ENCODE assay signal across 28 cellular contexts in genomic region chr3:195365371-195365770, GRCh38.
"Had no signal": no experiment of that assay in that cellular context is flagged by ENCODE, and none has a peak within 500 bp of the region (broad histone marks: within the 10 kb centered on the region; RNA-seq: fewer than 3 reads in every experiment).

No MANE protein-coding gene starts in this region.

- H3K4me1 Mint-ChIP-seq: nephron, neural progenitor cell had no signal

- H3K4me3 Mint-ChIP-seq: natural killer cell; nephron; neural progenitor cell; stimulated activated effector memory CD8-positive, alpha-beta T cell treated with anti-CD3 and anti-CD28 coated beads, Interleukin-12 subunit alpha, Interleukin-12 subunit beta, amount 100 ng/mL, for 72 hours; stimulated activated naive B cell treated with anti-CD40 and anti-IgM and Interleukin-4, amounts not matched to agents 10 μg/mL and 1 μg/mL and 100 μg/mL, for 72 hours; stimulated activated naive CD8-positive, alpha-beta T cell treated with anti-CD3 and anti-CD28 coated beads, Interleukin-15, Interleukin-2, amounts not matched to agents 100 ng/mL and 50 ng/mL, for 24 hours had no signal

- H3K9ac ChIP-seq: neural progenitor cell, parathyroid adenoma had no signal

- H3K27me3 Mint-ChIP-seq: progenitor cell of endocrine pancreas; stimulated activated naive B cell treated with anti-CD40 and anti-IgM and Interleukin-4, amounts not matched to agents 10 μg/mL and 1 μg/mL and 100 μg/mL, for 72 hours; stimulated activated naive CD8-positive, alpha-beta T cell treated with anti-CD3 and anti-CD28 coated beads, Interleukin-15, Interleukin-2, amounts not matched to agents 100 ng/mL and 50 ng/mL, for 24 hours had no signal

- H2AFZ ChIP-seq: neural progenitor cell, parathyroid adenoma had no signal

- H3K9me3 ChIP-seq: ovary, psoas muscle, right lobe of liver, stomach, thoracic aorta, thyroid gland, upper lobe of left lung, vagina had no signal

- H3K27ac Mint-ChIP-seq: nephron; neural progenitor cell; progenitor cell of endocrine pancreas; stimulated activated naive CD8-positive, alpha-beta T cell treated with anti-CD3 and anti-CD28 coated beads, Interleukin-15, Interleukin-2, amounts not matched to agents 100 ng/mL and 50 ng/mL, for 24 hours had no signal

- H3K4me3 ChIP-seq: neural progenitor cell, ovary, psoas muscle, right lobe of liver, skin epidermis, smooth muscle cell, spleen, stomach, thoracic aorta, thyroid gland, tibial nerve, upper lobe of left lung, vagina had no signal

- H3K9me3 Mint-ChIP-seq: natural killer cell; stimulated activated effector memory CD8-positive, alpha-beta T cell treated with anti-CD3 and anti-CD28 coated beads, Interleukin-12 subunit alpha, Interleukin-12 subunit beta, amount 100 ng/mL, for 72 hours; stimulated activated naive CD8-positive, alpha-beta T cell treated with anti-CD3 and anti-CD28 coated beads, Interleukin-15, Interleukin-2, amounts not matched to agents 100 ng/mL and 50 ng/mL, for 24 hours had no signal

- H3K27ac ChIP-seq: neural progenitor cell, ovary, parathyroid adenoma, psoas muscle, right lobe of liver, skin epidermis, spleen, stomach, thoracic aorta, thyroid gland, tibial nerve, upper lobe of left lung, vagina had no signal

- H3K27me3 ChIP-seq: neural progenitor cell, ovary, right lobe of liver, spleen, stomach, thyroid gland, tibial nerve, upper lobe of left lung, vagina had no signal

- ATAC-seq: natural killer cell; psoas muscle; right cardiac atrium; stimulated activated effector memory CD8-positive, alpha-beta T cell treated with anti-CD3 and anti-CD28 coated beads, Interleukin-12 subunit alpha, Interleukin-12 subunit beta, amount 100 ng/mL, for 72 hours; stimulated activated naive B cell treated with anti-CD40 and anti-IgM and Interleukin-4, amounts not matched to agents 10 μg/mL and 1 μg/mL and 100 μg/mL, for 72 hours had no signal

- H3K4me2 ChIP-seq: neural progenitor cell, smooth muscle cell had no signal

- DNase-seq: natural killer cell; occipital lobe; ovary; posterior cingulate gyrus; psoas muscle; right cardiac atrium; right lobe of liver; spleen; stimulated activated CD4-positive, alpha-beta T cell treated with anti-CD3 and anti-CD28 coated beads, Interleukin-12 subunit alpha, Interleukin-12 subunit beta, amount 100 ng/mL, for 4 hours; stimulated activated CD4-positive, alpha-beta T cell treated with anti-CD3 and anti-CD28 coated beads, Interleukin-1b, Interleukin-23, amount 100 ng/mL, for 48 hours; stimulated activated CD4-positive, alpha-beta T cell treated with anti-CD3 and anti-CD28 coated beads, Interleukin-4, amount 100 ng/mL, for 1 hour; stimulated activated naive B cell treated with anti-CD40 and anti-IgM and Interleukin-4, amounts not matched to agents 10 μg/mL and 1 μg/mL and 100 μg/mL, for 72 hours; stimulated activated naive CD4-positive, alpha-beta T cell treated with Interleukin-2 at 50 U/mL for 16 hours; stomach; thyroid gland; trophoblast cell; upper lobe of left lung had no signal

- H3K36me3 ChIP-seq: neural progenitor cell, ovary, thyroid gland had no signal

- H3K36me3 Mint-ChIP-seq: natural killer cell had no signal

- H3K4me1 ChIP-seq: neural progenitor cell, parathyroid adenoma, psoas muscle, stomach, thyroid gland, tibial nerve, upper lobe of left lung, vagina had no signal
